Comparison of ENCODE assay signal across 1 cellular context in genomic region chr20:64112691-64113443, GRCh38.
TF ChIP-seq lines count a peak whose summit lies in the region.

No MANE protein-coding gene starts in this region.

TF ChIP-seq in K562, 482 proteins besides CTCF, POLR2A, EP300 and RAD21:
- TF ChIP-seq ZNF764 (CRISPR knock-in tag; IDR thresholded peaks at IDR 0.05; ENCODE audit: low read depth) (no peak), BCOR (IDR thresholded peaks at IDR 0.05) (peak; percentile 49; the same call in 1 of the 2 replicates), ZFP36 (IDR thresholded peaks at IDR 0.05; ENCODE audit: low read depth, low read length, partially characterized antibody) (peak; percentile 92)
